In the genomic region with DNA sequence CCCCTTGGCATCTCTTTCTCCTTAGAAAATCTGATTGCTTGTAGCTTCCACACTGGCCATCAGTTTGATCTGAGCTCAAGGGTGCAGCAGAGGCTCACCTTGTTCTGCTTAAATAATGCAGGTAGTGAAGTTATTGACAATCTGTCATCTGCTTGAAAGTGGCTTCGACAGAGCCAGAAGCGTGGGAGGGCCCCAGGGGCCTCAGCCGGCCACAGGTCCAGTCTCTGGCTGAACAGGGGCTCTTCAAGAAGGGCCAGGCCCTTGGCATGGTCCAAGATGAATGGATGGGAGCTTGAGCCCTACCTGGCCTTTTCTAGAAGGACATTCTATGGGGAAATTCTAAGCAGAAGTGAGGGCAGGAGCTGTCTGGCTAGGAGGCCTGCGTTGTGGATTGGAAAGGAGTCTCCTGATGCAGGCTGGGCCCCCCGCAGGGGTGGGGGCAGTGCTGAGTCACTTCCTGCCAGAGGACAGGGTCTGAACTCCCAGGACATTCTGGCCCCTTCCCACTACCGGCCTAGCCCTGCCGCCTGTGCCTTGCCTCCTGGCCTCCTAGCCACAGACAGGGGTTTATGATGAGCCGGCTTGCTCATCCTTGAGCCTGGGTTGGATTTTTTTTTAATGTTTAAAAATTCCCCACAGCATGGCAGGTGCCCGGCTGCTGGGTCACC, we compare ENCODE assay signal across 16 cellular contexts.
DNase-seq lines count a peak whose midpoint lies in the region; ATAC-seq and TF ChIP-seq lines count a peak whose summit lies in the region.
"Had no signal": no experiment of that assay in that cellular context is flagged by ENCODE, and none has a peak within 500 bp of the region (broad histone marks: within the 10 kb centered on the region; RNA-seq: fewer than 3 reads in every experiment).

No MANE protein-coding gene starts in this region.

- H3K27me3 Mint-ChIP-seq in GM23338 (ENCODE audit: insufficient read depth, low read depth, poor library complexity): peaks cover 9% of the 10 kb centered on the region

- H3K4me1 ChIP-seq in GM23338 (ENCODE audit: insufficient read depth): peaks cover 9% of the 10 kb centered on the region; the same call in 1 of the 2 replicates
- H3K4me1 ChIP-seq: BLaER1, foreskin keratinocyte, prostate gland, suprapubic skin had no signal

- peaks cover 17% of the 10 kb centered on the region for H3K4me1 Mint-ChIP-seq in GM23338
- H3K4me1 Mint-ChIP-seq: activated naive CD4-positive, alpha-beta T cell treated with anti-CD3 and anti-CD28 coated beads, Interleukin-2, amount 10 ng/mL, durations not matched to agents 7 days and 5 days had no signal

- H3K27ac Mint-ChIP-seq in GM23338: peak overlapping the region; percentile 88
- H3K27ac Mint-ChIP-seq: activated naive CD4-positive, alpha-beta T cell treated with anti-CD3 and anti-CD28 coated beads, Interleukin-2, amount 10 ng/mL, durations not matched to agents 7 days and 5 days; HFFc6 had no signal

- no peaks in the 10 kb centered on the region for H3F3A ChIP-seq in GM23338 (replicated peaks; ENCODE audit: low read depth)

- ATAC-seq in GM23338 (peak; percentile 78), esophagus mucosa (no peak)
- ATAC-seq: foreskin keratinocyte, GM12878 had no signal

- peaks cover 31% of the 10 kb centered on the region for H3K9me3 Mint-ChIP-seq in GM23338
- H3K9me3 Mint-ChIP-seq: activated naive CD4-positive, alpha-beta T cell treated with anti-CD3 and anti-CD28 coated beads, Interleukin-2, amount 10 ng/mL, durations not matched to agents 7 days and 5 days; HFFc6 had no signal

- peaks cover 8% of the 10 kb centered on the region; the same call in 1 of the 3 replicates for H3K36me3 Mint-ChIP-seq in GM23338 (ENCODE audit: low read depth)
- H3K36me3 Mint-ChIP-seq: activated naive CD4-positive, alpha-beta T cell treated with anti-CD3 and anti-CD28 coated beads, Interleukin-2, amount 10 ng/mL, durations not matched to agents 7 days and 5 days had no signal

- no peak overlapping the region for H2AFZ ChIP-seq in GM23338

- H3K4me2 ChIP-seq in GM23338: 0 out of 2 replicates have a peak overlapping the region, but pooled peaks have one; percentile 32
- H3K4me2 ChIP-seq: BLaER1 had no signal

- no peaks in the 10 kb centered on the region for H4K20me1 ChIP-seq in GM23338 (replicated peaks; ENCODE audit: insufficient read depth)
- H4K20me1 ChIP-seq: BLaER1 had no signal

- H3K27ac ChIP-seq in GM23338 (ENCODE audit: low read depth): peak overlapping the region; percentile 80
- H3K27ac ChIP-seq: BLaER1, foreskin keratinocyte, prostate gland, suprapubic skin had no signal

- DNase-seq in GM23338 (ENCODE audit: low spot score) (peak; percentile 74), NCI-H69 (lab: John Stamatoyannopoulos, UW) (peak; percentile 11), iPS-NIHi11 (ENCODE audit: low spot score) (peak; percentile 83), renal cortical epithelial cell (ENCODE audit: low read depth) (peak; percentile 22), activated gamma-delta T cell treated with Interleukin-2 at 50 U/mL for 16 hours (no peak), GDM1 (lab: John Stamatoyannopoulos, UW) (no peak)
- DNase-seq: activated naive CD4-positive, alpha-beta T cell treated with anti-CD3 and anti-CD28 coated beads, Interleukin-2, amount 10 ng/mL, durations not matched to agents 7 days and 5 days; foreskin keratinocyte; HFFc6; NCI-H1105 treated with DMSO at 0.1 percent for 48 hours; T-helper 1 cell had no signal

- H3K9me2 ChIP-seq in GM23338 (ENCODE audit: insufficient read depth): peaks cover 14% of the 10 kb centered on the region

- H3K27me3 ChIP-seq in GM23338 (ENCODE audit: insufficient read depth): no peaks in the 10 kb centered on the region
- H3K27me3 ChIP-seq: BLaER1, foreskin keratinocyte had no signal

- no peaks in the 10 kb centered on the region for H3K79me2 ChIP-seq in GM23338 (replicated peaks; ENCODE audit: insufficient read depth)

- H3K4me3 ChIP-seq in GM23338: no peak overlapping the region
- H3K4me3 ChIP-seq: BLaER1, GM12878, prostate gland, suprapubic skin had no signal

- no peak for TF ChIP-seq CTCF in GM23338 (conservative IDR thresholded peaks at IDR 0.05; ENCODE audit: low read depth in 2 of 2)

- H3K36me3 ChIP-seq in GM23338 (ENCODE audit: insufficient read depth): no peaks in the 10 kb centered on the region
- H3K36me3 ChIP-seq: BLaER1, prostate gland, suprapubic skin had no signal

- H3K4me3 Mint-ChIP-seq in GM23338: no peak overlapping the region; the same call in 2 of the 3 replicates
- H3K4me3 Mint-ChIP-seq: activated naive CD4-positive, alpha-beta T cell treated with anti-CD3 and anti-CD28 coated beads, Interleukin-2, amount 10 ng/mL, durations not matched to agents 7 days and 5 days; HFFc6 had no signal

TF ChIP-seq in GM23338, 12 proteins besides CTCF, POLR2A, EP300 and RAD21:
- TF ChIP-seq CREB1 (CRISPR knock-in tag; IDR thresholded peaks at IDR 0.05; ENCODE audit: low read depth) (0 out of 2 replicates have a peak, but pooled peaks have one; percentile 38), POLR2AphosphoS5 (IDR thresholded peaks at IDR 0.05; ENCODE audit: low read depth) (no peak)

Comparison
In these comparisons a context has a peak if more than half of its experiments do, and no peak if none do; other contexts are left out.
1. DNase-seq: peak in GM23338 (single experiment), NCI-H69 (single experiment), iPS-NIHi11 (single experiment) and renal cortical epithelial cell (single experiment); none in activated gamma-delta T cell treated with Interleukin-2 at 50 U/mL for 16 hours (single experiment) and GDM1 (single experiment).